Comparison of ENCODE assay signal across 8 cellular contexts in the genomic region with DNA sequence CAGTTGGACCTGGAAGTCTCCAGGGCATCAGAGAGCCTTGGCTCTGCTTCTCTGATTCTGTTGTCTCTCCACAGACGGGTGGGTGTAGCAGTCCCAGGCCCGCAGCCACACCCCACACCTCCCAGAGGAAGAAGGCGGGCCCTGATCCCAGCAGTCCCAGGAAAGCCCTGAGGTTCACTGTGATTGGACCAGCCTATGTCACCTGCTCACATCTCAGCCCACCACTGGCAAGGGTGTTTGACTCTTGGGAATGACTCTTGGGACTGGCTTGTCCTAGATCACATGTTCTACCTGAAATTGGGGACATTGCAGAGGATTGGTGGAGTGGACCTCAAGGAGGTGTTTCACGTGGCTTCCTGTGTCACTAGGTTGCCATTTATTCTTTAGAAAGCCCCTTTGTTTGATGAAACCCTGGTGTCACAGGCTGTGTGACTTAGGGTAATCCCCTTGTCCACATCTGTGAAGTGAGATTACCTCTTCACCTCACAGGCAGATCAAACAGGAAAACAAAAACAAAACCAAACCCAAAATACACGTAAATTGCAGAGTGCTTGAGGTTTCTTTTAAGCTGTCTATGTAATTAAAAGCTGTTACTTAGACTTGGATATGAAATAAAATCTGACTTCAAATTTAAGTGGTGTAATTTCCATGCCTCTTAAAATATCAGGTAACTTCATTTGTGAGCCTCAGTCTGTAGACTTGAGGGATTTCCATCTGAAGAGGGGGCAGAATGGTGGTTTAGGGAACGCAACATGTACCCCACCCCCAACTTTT. TPM values are rescaled to one million over a fixed set of nuclear protein-coding genes. Genes with fewer than 3 reads are reported as not detected.
DNase-seq lines count a peak whose midpoint lies in the region; ATAC-seq and TF ChIP-seq lines count a peak whose summit lies in the region.

No MANE protein-coding gene starts in this region.

- H3K27ac Mint-ChIP-seq in mesothelial cell of epicardium, result peak overlapping the region; percentile 88

- ATAC-seq in HG02938 (IDR thresholded peaks at IDR 0.05; ENCODE audit: unreplicated experiment) (peak; percentile 99), left cardiac atrium (no peak)

- no peaks in the 10 kb centered on the region for H3K27me3 Mint-ChIP-seq in mesothelial cell of epicardium (ENCODE audit: low read depth)

- intact Hi-C loops in left cardiac atrium (cut with DNase I), result no loop called here

- DNase-seq in activated T-cell treated with anti-CD3 and anti-CD28 coated beads, Interleukin-2, amount 50 U/mL, for 1 hour, result peak; percentile 24
- no peak for DNase-seq in activated T-cell treated with anti-CD3 and anti-CD28 coated beads for 4 hours
- DNase-seq in mesothelial cell of epicardium (ENCODE audit: low spot score in 2 of 2, unreplicated experiment in 2 of 2), result no peak
- DNase-seq in left cardiac atrium, result no peak
- no peak for DNase-seq in COLO668 (lab: John Stamatoyannopoulos, UW; ENCODE audit: unreplicated experiment)
- no peak for DNase-seq in OCI-M1 (lab: John Stamatoyannopoulos, UW)

- peaks cover 48% of the 10 kb centered on the region for H3K4me1 Mint-ChIP-seq in mesothelial cell of epicardium

- H3K4me3 Mint-ChIP-seq in mesothelial cell of epicardium, result no peak overlapping the region

- peak overlapping the region; percentile 96 for H3K27ac ChIP-seq in VCaP

- no peaks in the 10 kb centered on the region for H3K9me3 Mint-ChIP-seq in mesothelial cell of epicardium

- no peaks in the 10 kb centered on the region for H3K36me3 Mint-ChIP-seq in mesothelial cell of epicardium

- TF ChIP-seq CTCF in VCaP (conservative IDR thresholded peaks at IDR 0.05) (no peak), mesothelial cell of epicardium (IDR thresholded peaks at IDR 0.05; ENCODE audit: unreplicated experiment) (no peak)

RNA-seq across cellular contexts. Expression of a gene that starts 26.7 kb away (rescaled TPM):
- total RNA-seq in mesothelial cell of epicardium (173 to 190 TPM (median 177 TPM) in 3 replicates), left cardiac atrium (10 to 100 TPM; 28.0 to 94.4 TPM)
